Comparison of ENCODE assay signal across 18 cellular contexts in genomic region chr1:5729636-5730145, GRCh38.
DNase-seq lines count a peak whose midpoint lies in the region; ATAC-seq, FAIRE-seq and TF ChIP-seq lines count a peak whose summit lies in the region.
"Had no signal": no experiment of that assay in that cellular context is flagged by ENCODE, and none has a peak within 500 bp of the region (broad histone marks: within the 10 kb centered on the region; RNA-seq: fewer than 3 reads in every experiment).

No MANE protein-coding gene starts in this region.

- H3K4me2 ChIP-seq in K562 (ENCODE audit: insufficient read depth, low read length) (no peak overlapping the region), neural progenitor cell (no peak overlapping the region)
- H3K4me2 ChIP-seq: A549, GM23338 had no signal

- H3K9me3 ChIP-seq in RWPE2 (ENCODE audit: severe bottlenecking) = no peaks in the 10 kb centered on the region
- no peaks in the 10 kb centered on the region for H3K9me3 ChIP-seq in K562 (replicated peaks; ENCODE audit: control insufficient read depth, insufficient read depth, low read depth, low read length)
- H3K9me3 ChIP-seq in neural progenitor cell (ENCODE audit: low read depth) = no peaks in the 10 kb centered on the region
- H3K9me3 ChIP-seq in upper lobe of right lung = no peaks in the 10 kb centered on the region
- H3K9me3 ChIP-seq: A549, BE2C had no signal

- no peak overlapping the region for H3K4me3 Mint-ChIP-seq in neural progenitor cell
- H3K4me3 Mint-ChIP-seq: CD4-positive, alpha-beta memory T cell; GM23338 had no signal

- H4K20me1 ChIP-seq in K562 (replicated peaks; ENCODE audit: control insufficient read depth, insufficient read depth, low read length) (0 out of 2 replicates have a peak, but pooled peaks cover 6% of the 10 kb centered on the region), neural progenitor cell (ENCODE audit: low read depth) (no peaks in the 10 kb centered on the region)

- H3K27me3 Mint-ChIP-seq in neural progenitor cell (ENCODE audit: insufficient read depth, low read depth) = no peaks in the 10 kb centered on the region

- no peaks in the 10 kb centered on the region for H3K79me2 ChIP-seq in K562 (ENCODE audit: control insufficient read depth, insufficient read depth, low read length)
- no peaks in the 10 kb centered on the region for H3K79me2 ChIP-seq in neural progenitor cell (ENCODE audit: low read depth)

- H3K4me1 Mint-ChIP-seq in neural progenitor cell = peaks cover 37% of the 10 kb centered on the region
- H3K4me1 Mint-ChIP-seq: CD4-positive, alpha-beta memory T cell had no signal

- H3K27ac ChIP-seq in RWPE2 (ENCODE audit: poor library complexity, severe bottlenecking) (no peak overlapping the region), K562 (ENCODE audit: extremely low read depth, low read depth, low read length) (no peak overlapping the region), neural progenitor cell (no peak overlapping the region), upper lobe of right lung (no peak overlapping the region)
- H3K27ac ChIP-seq: A549 had no signal

- H3K9ac ChIP-seq in K562 (ENCODE audit: insufficient read depth in 1 of 2, low read depth in 2 of 2, low read length in 2 of 2) = no peak overlapping the region
- no peak overlapping the region for H3K9ac ChIP-seq in neural progenitor cell

- 0% methylated on average over 4 of the region's 4 CpGs for WGBS in K562 (ENCODE audit: insufficient coverage, low coverage, missing lambda C conversion rate)

- H3K9me1 ChIP-seq in K562 (ENCODE audit: control insufficient read depth, insufficient read depth, low read length) = no peaks in the 10 kb centered on the region

- H3K27me3 ChIP-seq in RWPE2 (ENCODE audit: insufficient read depth, poor library complexity, severe bottlenecking) (no peaks in the 10 kb centered on the region), K562 (ENCODE audit: control insufficient read depth in 2 of 2, insufficient read depth in 2 of 2, low read length in 2 of 2) (peaks cover 3 to 30% of the 10 kb centered on the region in 2 experiments; a peak in 3 of 5 replicates), neural progenitor cell (no peaks in the 10 kb centered on the region), upper lobe of right lung (peaks cover 20% of the 10 kb centered on the region)
- H3K27me3 ChIP-seq: BE2C had no signal

- in situ Hi-C loops in K562 (cut with MboI) = no loop called here

- intact Hi-C loops in K562 (cut with micrococcal nuclease) (no loop called here), upper lobe of right lung (cut with DNase I) (no loop called here)

- POLR2A ChIA-PET in K562 (lab: Yijun Ruan, JAX) = interaction anchor here (1.0 kb wide), 1 partner anchor 49 kb away, joined by 3 read pairs; no protein-coding TSS in a partner anchor

- no peak for TF ChIP-seq POLR2A in K562 (conservative IDR thresholded peaks at IDR 0.05)

- H3K36me3 Mint-ChIP-seq in neural progenitor cell = no peaks in the 10 kb centered on the region
- H3K36me3 Mint-ChIP-seq: CD4-positive, alpha-beta memory T cell had no signal

- no peaks in the 10 kb centered on the region for H3K9me3 Mint-ChIP-seq in neural progenitor cell
- H3K9me3 Mint-ChIP-seq: GM23338, H9 had no signal

- no TSS peak for BruUV-seq in K562 (replicated peaks; lab: Mats Ljungman, UMichigan)

- no peaks in the 10 kb centered on the region for H3K4me1 ChIP-seq in RWPE2 (ENCODE audit: insufficient read depth, poor library complexity, severe bottlenecking)
- H3K4me1 ChIP-seq in K562 (replicated peaks in 1 of 2; ENCODE audit: control insufficient read depth in 2 of 2, insufficient read depth in 2 of 2, low read length in 2 of 2) = no peaks in the 10 kb centered on the region
- peaks cover 5% of the 10 kb centered on the region for H3K4me1 ChIP-seq in neural progenitor cell
- H3K4me1 ChIP-seq in upper lobe of right lung = no peaks in the 10 kb centered on the region
- H3K4me1 ChIP-seq: A549, BE2C had no signal

- TF ChIP-seq EP300 in K562 (IDR thresholded peaks at IDR 0.05; ENCODE audit: low read length) = no peak

- DNase-seq in RWPE2 (ENCODE audit: low spot score) = peak; percentile 27
- no peak for DNase-seq in K562 (ENCODE audit: extremely low read depth in 1 of 4, low spot score in 3 of 4)
- no peak for DNase-seq in neural progenitor cell (ENCODE audit: low spot score)
- DNase-seq in upper lobe of right lung = peak; percentile 18
- no peak for DNase-seq in T-helper 1 cell
- DNase-seq in NOMO-1 treated with dmso at 0.1 percent for 144 hours (lab: John Stamatoyannopoulos, UW; ENCODE audit: unreplicated experiment) = no peak
- DNase-seq in DMS53 (lab: John Stamatoyannopoulos, UW) = no peak
- DNase-seq: BE2C; CD4-positive, alpha-beta memory T cell; DMS153; DND-41; GDM1; H9 had no signal

- H3K36me3 ChIP-seq in RWPE2 (ENCODE audit: low read depth) (no peaks in the 10 kb centered on the region), K562 (ENCODE audit: control insufficient read depth, insufficient read depth, low read length) (no peaks in the 10 kb centered on the region), neural progenitor cell (no peaks in the 10 kb centered on the region), upper lobe of right lung (no peaks in the 10 kb centered on the region)
- H3K36me3 ChIP-seq: BE2C had no signal

- no peak for ATAC-seq in RWPE2 (ENCODE audit: low read depth)
- peak; percentile 27; the same call in 1 of the 3 replicates for ATAC-seq in K562
- ATAC-seq in upper lobe of right lung = no peak
- ATAC-seq: A549, GM23338 had no signal

- H3F3A ChIP-seq in neural progenitor cell (ENCODE audit: low read depth) = no peaks in the 10 kb centered on the region

- peak overlapping the region; percentile 14 for H3K27ac Mint-ChIP-seq in neural progenitor cell
- H3K27ac Mint-ChIP-seq: CD4-positive, alpha-beta memory T cell; GM23338; H9 had no signal

- CTCF ChIA-PET in K562 (lab: Yijun Ruan, JAX; ENCODE audit: low intra/inter-chr PET ratio) = no interaction called here

- H2AFZ ChIP-seq in K562 (ENCODE audit: low read depth, low read length) = no peak overlapping the region
- H2AFZ ChIP-seq in neural progenitor cell (replicated peaks) = no peak overlapping the region
- H2AFZ ChIP-seq: GM23338 had no signal

- TF ChIP-seq CTCF in RWPE2 (IDR thresholded peaks at IDR 0.05; ENCODE audit: poor library complexity, severe bottlenecking) (no peak), K562 (IDR thresholded peaks at IDR 0.05 in 2 of 3, conservative IDR thresholded peaks at IDR 0.05 in 1 of 3; ENCODE audit: insufficient read depth in 2 of 3, low read depth in 1 of 3, low read length in 3 of 3) (no peak), neural progenitor cell (IDR thresholded peaks at IDR 0.05) (no peak), upper lobe of right lung (IDR thresholded peaks at IDR 0.05) (no peak)

- H3K4me3 ChIP-seq in RWPE2 (ENCODE audit: severe bottlenecking) = no peak overlapping the region
- no peak overlapping the region for H3K4me3 ChIP-seq in K562
- no peak overlapping the region for H3K4me3 ChIP-seq in neural progenitor cell
- no peak overlapping the region for H3K4me3 ChIP-seq in upper lobe of right lung
- H3K4me3 ChIP-seq: A549, GM23338 had no signal

- FAIRE-seq in K562 (lab: Jason Lieb, UNC) = no peak
- FAIRE-seq: A549, D721Med, GM12892, HTR-8/SVneo had no signal

- TF ChIP-seq RAD21 in K562 (CRISPR knock-in tag; conservative IDR thresholded peaks at IDR 0.05 in 1 of 2, IDR thresholded peaks at IDR 0.05 in 1 of 2) = no peak

TF ChIP-seq in K562, 482 proteins besides CTCF, POLR2A, EP300 and RAD21:
- no peak for TF ChIP-seq TBP (optimal IDR thresholded peaks at IDR 0.05; ENCODE audit: low read depth, low read length)
TF ChIP-seq in K562: peak in this region for 0.

Comparison
In these comparisons a context has a peak if more than half of its experiments do, and no peak if none do; other contexts are left out.
1. DNase-seq: peak in RWPE2 (single experiment) and upper lobe of right lung (single experiment); none in K562 (0 of 4), neural progenitor cell (single experiment), T-helper 1 cell (0 of 5), NOMO-1 treated with dmso at 0.1 percent for 144 hours (single experiment) and DMS53 (single experiment).